Comparison of ENCODE assay signal across 9 cellular contexts in genomic region chrX:68895339-68896250, GRCh38.
A peak's percentile ranks its signal among the peaks of the same experiment; 100 is the strongest.
DNase-seq lines count a peak whose midpoint lies in the region; ATAC-seq, FAIRE-seq and TF ChIP-seq lines count a peak whose summit lies in the region.
"Had no signal": no experiment of that assay in that cellular context is flagged by ENCODE, and none has a peak within 500 bp of the region (broad histone marks: within the 10 kb centered on the region; RNA-seq: fewer than 3 reads in every experiment).

No MANE protein-coding gene starts in this region.

- CTCF ChIA-PET in Caco-2 (lab: Charles Lee), result no interaction called here

- no peaks in the 10 kb centered on the region for H3K4me1 ChIP-seq in pancreas
- H3K4me1 ChIP-seq in Caco-2, result no peaks in the 10 kb centered on the region
- H3K4me1 ChIP-seq: SJSA1 had no signal

- no TSS peak for BruUV-seq in Caco-2 (replicated peaks; lab: Mats Ljungman, UMichigan)

- H3K27ac Mint-ChIP-seq in Caco-2 (ENCODE audit: unreplicated experiment), result no peak overlapping the region

- no peaks in the 10 kb centered on the region for H3K9me3 Mint-ChIP-seq in Caco-2 (ENCODE audit: unreplicated experiment)

- H3K9me3 ChIP-seq in pancreas, result no peaks in the 10 kb centered on the region
- no peaks in the 10 kb centered on the region for H3K9me3 ChIP-seq in Caco-2
- H3K9me3 ChIP-seq: SJSA1 had no signal

- ATAC-seq in pancreas, result peak; percentile 40 to 61 (median 54)

- no peaks in the 10 kb centered on the region for H3K27me3 ChIP-seq in pancreas
- no peaks in the 10 kb centered on the region for H3K27me3 ChIP-seq in Caco-2 (replicated peaks; ENCODE audit: control insufficient read depth, insufficient read depth, low read length)
- H3K27me3 ChIP-seq: SJSA1 had no signal

- no peak for FAIRE-seq in pancreas (lab: Jason Lieb, UNC)

- H3K4me1 Mint-ChIP-seq in Caco-2 (ENCODE audit: low read depth, unreplicated experiment), result no peaks in the 10 kb centered on the region

- H3K27me3 Mint-ChIP-seq in Caco-2 (ENCODE audit: insufficient read depth, unreplicated experiment), result no peaks in the 10 kb centered on the region

- no peaks in the 10 kb centered on the region for H3K36me3 Mint-ChIP-seq in Caco-2 (ENCODE audit: insufficient read depth, unreplicated experiment)

- H3K27ac ChIP-seq in pancreas, result peak overlapping the region in 2 of 4 donors; percentile 57 to 63
- H3K27ac ChIP-seq: SJSA1 had no signal

- H3K4me3 Mint-ChIP-seq in Caco-2 (ENCODE audit: unreplicated experiment), result no peak overlapping the region

- H3K36me3 ChIP-seq in pancreas (no peaks in the 10 kb centered on the region), Caco-2 (ENCODE audit: control insufficient read depth, insufficient read depth, low read length) (no peaks in the 10 kb centered on the region)
- H3K36me3 ChIP-seq: SJSA1 had no signal

- 67 to 69% methylated on average over 9 of the region's 9 CpGs for WGBS in pancreas, 2 donors

- H3K4me3 ChIP-seq in fibroblast of pulmonary artery (replicated peaks; ENCODE audit: low read depth, low read length) (no peak overlapping the region), pancreas (no peak overlapping the region), Caco-2 (ENCODE audit: low read depth, low read length) (no peak overlapping the region)
- H3K4me3 ChIP-seq: SJSA1 had no signal

- intact Hi-C loops in pancreas (cut with DNase I), result no loop called here
- intact Hi-C loops in Caco-2 (cut with micrococcal nuclease; ENCODE audit: unreplicated experiment), result loop anchor here (5.0 kb wide), 1 partner anchor 68 kb away; the partner anchor contains the start of gene EFNB1

- DNase-seq in CMK (ENCODE audit: low read depth) (peak; percentile 46), RPMI7951 (ENCODE audit: low read depth) (peak; percentile 10), fibroblast of pulmonary artery (ENCODE audit: low read depth) (peak; percentile 55), pancreas (peak in 4 of 6 donors; percentile 2 to 50 (median 28)), Caco-2 (no peak), epidermal melanocyte (ENCODE audit: insufficient read length, low spot score) (no peak), T1000 (lab: John Stamatoyannopoulos, UW) (no peak), NCI-H2107 (lab: John Stamatoyannopoulos, UW) (no peak)

- POLR2A ChIA-PET in Caco-2 (lab: Charles Lee), result no interaction called here

- no peak for TF ChIP-seq CTCF in fibroblast of pulmonary artery (IDR thresholded peaks at IDR 0.05; ENCODE audit: low read length, missing control alignments)
- TF ChIP-seq CTCF in pancreas (IDR thresholded peaks at IDR 0.05), result no peak
- TF ChIP-seq CTCF in Caco-2 (IDR thresholded peaks at IDR 0.05; ENCODE audit: insufficient read depth in 1 of 2, low read depth in 1 of 2, low read length in 1 of 2, severe bottlenecking in 1 of 2, unreplicated experiment in 1 of 2), result no peak

Comparison
In these comparisons a context has a peak if more than half of its experiments do, and no peak if none do; other contexts are left out.
1. DNase-seq: peak in CMK (single experiment), RPMI7951 (single experiment), fibroblast of pulmonary artery (single experiment) and pancreas (4 of 6); none in Caco-2 (0 of 2), epidermal melanocyte (single experiment), T1000 (single experiment) and NCI-H2107 (single experiment).